In the genomic region with DNA sequence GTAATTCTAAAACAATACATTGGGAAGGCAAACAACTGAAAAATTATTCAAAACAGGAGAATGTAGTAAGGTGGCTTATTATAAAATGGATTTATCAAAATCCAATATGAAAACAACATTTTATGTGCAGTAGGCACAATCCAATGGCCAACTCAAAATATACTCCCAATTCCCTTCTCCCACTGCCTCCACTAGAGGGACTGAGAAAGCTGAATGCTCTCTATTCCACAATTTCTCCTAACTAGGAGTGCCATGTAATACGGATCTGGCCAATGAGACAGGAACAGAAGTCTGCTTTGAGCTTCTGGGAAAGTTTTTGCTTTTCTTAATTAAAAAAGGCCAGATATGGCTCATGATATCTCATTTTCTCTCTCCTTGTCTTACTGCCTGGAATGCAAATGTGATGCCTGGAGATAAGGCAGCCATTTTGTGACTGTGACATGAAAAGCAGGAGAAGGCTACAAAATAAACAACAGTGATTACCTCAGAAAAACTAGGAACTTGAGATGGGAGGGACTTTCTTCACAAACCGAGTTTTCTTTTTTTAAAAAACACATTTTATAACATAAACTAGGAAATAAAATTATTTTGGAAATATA, we compare ENCODE assay signal across 1 cellular context.
TF ChIP-seq lines count a peak whose summit lies in the region.

No MANE protein-coding gene starts in this region.

TF ChIP-seq in SK-N-SH treated with all-trans-retinoic acid at 6 μM for 48 hours, 23 proteins besides CTCF, POLR2A, EP300 and RAD21 (continued from another document):
- TF ChIP-seq CREB5 (CRISPR knock-in tag; IDR thresholded peaks at IDR 0.05; ENCODE audit: low read depth) (no peak), ZNF565 (CRISPR knock-in tag; conservative IDR thresholded peaks at IDR 0.05; ENCODE audit: low read depth) (no peak)
- TF ChIP-seq, protein P1, sequence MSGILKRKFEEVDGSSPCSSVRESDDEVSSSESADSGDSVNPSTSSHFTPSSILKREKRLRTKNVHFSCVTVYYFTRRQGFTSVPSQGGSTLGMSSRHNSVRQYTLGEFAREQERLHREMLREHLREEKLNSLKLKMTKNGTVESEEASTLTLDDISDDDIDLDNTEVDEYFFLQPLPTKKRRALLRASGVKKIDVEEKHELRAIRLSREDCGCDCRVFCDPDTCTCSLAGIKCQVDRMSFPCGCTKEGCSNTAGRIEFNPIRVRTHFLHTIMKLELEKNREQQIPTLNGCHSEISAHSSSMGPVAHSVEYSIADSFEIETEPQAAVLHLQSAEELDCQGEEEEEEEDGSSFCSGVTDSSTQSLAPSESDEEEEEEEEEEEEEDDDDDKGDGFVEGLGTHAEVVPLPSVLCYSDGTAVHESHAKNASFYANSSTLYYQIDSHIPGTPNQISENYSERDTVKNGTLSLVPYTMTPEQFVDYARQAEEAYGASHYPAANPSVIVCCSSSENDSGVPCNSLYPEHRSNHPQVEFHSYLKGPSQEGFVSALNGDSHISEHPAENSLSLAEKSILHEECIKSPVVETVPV (CRISPR knock-in tag; IDR thresholded peaks at IDR 0.05): no peak
